ENCODE assay signal across 10 cellular contexts in the genomic region with DNA sequence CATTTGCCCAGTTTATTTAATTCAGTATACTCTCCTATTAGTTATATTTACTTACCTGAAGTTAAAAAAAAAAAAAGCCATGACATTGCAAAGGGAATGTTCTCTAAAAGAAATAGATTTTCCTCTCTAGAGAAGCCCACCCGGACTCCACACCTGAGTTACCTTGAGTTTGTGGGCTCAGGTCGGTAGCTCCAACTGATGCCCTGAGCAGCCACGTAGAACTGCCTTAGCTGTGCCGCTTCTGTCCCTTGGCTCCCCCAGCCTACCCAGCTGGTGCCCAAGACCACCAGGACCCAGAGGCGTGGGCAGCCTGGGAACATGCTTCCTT. TPM values are rescaled to one million over a fixed set of nuclear protein-coding genes. Genes with fewer than 3 reads are reported as not detected.
A peak's percentile ranks its signal among the peaks of the same experiment; 100 is the strongest.
DNase-seq lines count a peak whose midpoint lies in the region; ATAC-seq and TF ChIP-seq lines count a peak whose summit lies in the region.
"Had no signal": no experiment of that assay in that cellular context is flagged by ENCODE, and none has a peak within 500 bp of the region (broad histone marks: within the 10 kb centered on the region; RNA-seq: fewer than 3 reads in every experiment).

No MANE protein-coding gene starts in this region.

- in situ Hi-C loops in gastrocnemius medialis (cut with MboI; ENCODE audit: low sequenced_read_pairs in 4 of 4), result no loop called here

- H2AFZ ChIP-seq in SK-N-SH (ENCODE audit: low read depth), result no peak overlapping the region

- WGBS in SK-N-SH (ENCODE audit: low lambda C conversion rate), result 8% methylated on average over 4 of the region's 5 CpGs

- H3K36me3 ChIP-seq in SK-N-SH (replicated peaks in 1 of 2; ENCODE audit: control insufficient read depth in 1 of 2, insufficient read depth in 2 of 2, low read length in 1 of 2), result no peaks in the 10 kb centered on the region
- H3K36me3 ChIP-seq in gastrocnemius medialis, result no peaks in the 10 kb centered on the region

- DNase-seq in SK-N-SH (no peak), coronary artery (ENCODE audit: low spot score) (no peak), gastrocnemius medialis (no peak), retina (no peak), DMS153 treated with DMSO at 0.1 percent for 48 hours (lab: John Stamatoyannopoulos, UW; ENCODE audit: unreplicated experiment) (no peak)
- DNase-seq: NCI-H1048 had no signal

- CTCF ChIA-PET in SK-N-SH (lab: Yijun Ruan, JAX), result interaction anchor here (0.6 to 2.0 kb wide), 16 partner anchors 9 to 224 kb away, joined by 3 to 11 read pairs (median 4); no protein-coding TSS in a partner anchor

- H3K4me3 ChIP-seq in SK-N-SH (ENCODE audit: low read depth in 2 of 2, low read length in 1 of 2) (peak overlapping the region; percentile 30 to 52), coronary artery (peak overlapping the region; percentile 60), gastrocnemius medialis (peak overlapping the region in 3 of 4 donors; percentile 3 to 32 (median 10))

- H3K79me2 ChIP-seq in SK-N-SH (ENCODE audit: insufficient read depth), result no peaks in the 10 kb centered on the region

- TF ChIP-seq RAD21 in SK-N-SH (IDR thresholded peaks at IDR 0.05; ENCODE audit: low read length), result no peak

- POLR2A ChIA-PET in SK-N-SH (lab: Yijun Ruan, JAX), result no interaction called here

- no peak for TF ChIP-seq POLR2A in gastrocnemius medialis (IDR thresholded peaks at IDR 0.05)

- H3K4me2 ChIP-seq in SK-N-SH, result peak overlapping the region; percentile 75

- H3K27ac ChIP-seq in SK-N-SH (ENCODE audit: low read depth in 2 of 2, low read length in 1 of 2), result no peak overlapping the region
- no peak overlapping the region for H3K27ac ChIP-seq in coronary artery
- no peak overlapping the region for H3K27ac ChIP-seq in gastrocnemius medialis
- H3K27ac ChIP-seq: 22Rv1 had no signal

- peaks cover 0 to 8% of the 10 kb centered on the region in 2 experiments; a peak in 1 of 4 replicates for H3K4me1 ChIP-seq in SK-N-SH (ENCODE audit: control insufficient read depth in 1 of 2, insufficient read depth in 2 of 2, low read depth in 1 of 2, low read length in 1 of 2)
- no peaks in the 10 kb centered on the region for H3K4me1 ChIP-seq in gastrocnemius medialis

- H3K27me3 ChIP-seq in SK-N-SH (ENCODE audit: insufficient read depth), result peaks cover 24% of the 10 kb centered on the region; the same call in 1 of the 2 replicates
- H3K27me3 ChIP-seq in gastrocnemius medialis, result no peaks in the 10 kb centered on the region

- H4K20me1 ChIP-seq in SK-N-SH (ENCODE audit: insufficient read depth), result no peaks in the 10 kb centered on the region

- intact Hi-C loops in gastrocnemius medialis (cut with DNase I; ENCODE audit: low total_unique reads), result no loop called here

- H3K9me3 ChIP-seq in SK-N-SH (no peaks in the 10 kb centered on the region), gastrocnemius medialis (no peaks in the 10 kb centered on the region)

- ATAC-seq in SK-N-SH treated with all-trans-retinoic acid at 6 μM for 48 hours (no peak; the same call in 1 of the 3 replicates), HG03520 (IDR thresholded peaks at IDR 0.05; ENCODE audit: unreplicated experiment) (peak; percentile 27), gastrocnemius medialis (no peak), HG03280 (IDR thresholded peaks at IDR 0.05; ENCODE audit: unreplicated experiment) (no peak)

- no peaks in the 10 kb centered on the region for H3F3A ChIP-seq in SK-N-SH (replicated peaks; ENCODE audit: insufficient read depth)

- TF ChIP-seq EP300 in SK-N-SH (IDR thresholded peaks at IDR 0.05; ENCODE audit: borderline replicate concordance in 1 of 2, low read depth in 1 of 2, low read length in 1 of 2), result no peak

- no peaks in the 10 kb centered on the region for H3K9me2 ChIP-seq in SK-N-SH

- H3K9ac ChIP-seq in SK-N-SH, result no peak overlapping the region

- TF ChIP-seq CTCF in SK-N-SH (IDR thresholded peaks at IDR 0.05) (no peak), coronary artery (IDR thresholded peaks at IDR 0.05) (no peak), gastrocnemius medialis (IDR thresholded peaks at IDR 0.05 in 4 of 5, conservative IDR thresholded peaks at IDR 0.05 in 1 of 5) (no peak)

TF ChIP-seq in SK-N-SH, 30 proteins besides CTCF, POLR2A, EP300 and RAD21:
- TF ChIP-seq NFIC (IDR thresholded peaks at IDR 0.05; ENCODE audit: borderline replicate concordance) (no peak), CHD2 (IDR thresholded peaks at IDR 0.05; ENCODE audit: low read length, partially characterized antibody) (no peak)

TF ChIP-seq in SK-N-SH treated with all-trans-retinoic acid at 6 μM for 48 hours, 23 proteins besides CTCF, POLR2A, EP300 and RAD21:
- TF ChIP-seq, protein P1, sequence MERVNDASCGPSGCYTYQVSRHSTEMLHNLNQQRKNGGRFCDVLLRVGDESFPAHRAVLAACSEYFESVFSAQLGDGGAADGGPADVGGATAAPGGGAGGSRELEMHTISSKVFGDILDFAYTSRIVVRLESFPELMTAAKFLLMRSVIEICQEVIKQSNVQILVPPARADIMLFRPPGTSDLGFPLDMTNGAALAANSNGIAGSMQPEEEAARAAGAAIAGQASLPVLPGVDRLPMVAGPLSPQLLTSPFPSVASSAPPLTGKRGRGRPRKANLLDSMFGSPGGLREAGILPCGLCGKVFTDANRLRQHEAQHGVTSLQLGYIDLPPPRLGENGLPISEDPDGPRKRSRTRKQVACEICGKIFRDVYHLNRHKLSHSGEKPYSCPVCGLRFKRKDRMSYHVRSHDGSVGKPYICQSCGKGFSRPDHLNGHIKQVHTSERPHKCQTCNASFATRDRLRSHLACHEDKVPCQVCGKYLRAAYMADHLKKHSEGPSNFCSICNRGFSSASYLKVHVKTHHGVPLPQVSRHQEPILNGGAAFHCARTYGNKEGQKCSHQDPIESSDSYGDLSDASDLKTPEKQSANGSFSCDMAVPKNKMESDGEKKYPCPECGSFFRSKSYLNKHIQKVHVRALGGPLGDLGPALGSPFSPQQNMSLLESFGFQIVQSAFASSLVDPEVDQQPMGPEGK (CRISPR knock-in tag; IDR thresholded peaks at IDR 0.05; ENCODE audit: borderline replicate concordance), result no peak
- TF ChIP-seq CSDC2 (CRISPR knock-in tag; IDR thresholded peaks at IDR 0.05), result no peak
- TF ChIP-seq, protein P2, sequence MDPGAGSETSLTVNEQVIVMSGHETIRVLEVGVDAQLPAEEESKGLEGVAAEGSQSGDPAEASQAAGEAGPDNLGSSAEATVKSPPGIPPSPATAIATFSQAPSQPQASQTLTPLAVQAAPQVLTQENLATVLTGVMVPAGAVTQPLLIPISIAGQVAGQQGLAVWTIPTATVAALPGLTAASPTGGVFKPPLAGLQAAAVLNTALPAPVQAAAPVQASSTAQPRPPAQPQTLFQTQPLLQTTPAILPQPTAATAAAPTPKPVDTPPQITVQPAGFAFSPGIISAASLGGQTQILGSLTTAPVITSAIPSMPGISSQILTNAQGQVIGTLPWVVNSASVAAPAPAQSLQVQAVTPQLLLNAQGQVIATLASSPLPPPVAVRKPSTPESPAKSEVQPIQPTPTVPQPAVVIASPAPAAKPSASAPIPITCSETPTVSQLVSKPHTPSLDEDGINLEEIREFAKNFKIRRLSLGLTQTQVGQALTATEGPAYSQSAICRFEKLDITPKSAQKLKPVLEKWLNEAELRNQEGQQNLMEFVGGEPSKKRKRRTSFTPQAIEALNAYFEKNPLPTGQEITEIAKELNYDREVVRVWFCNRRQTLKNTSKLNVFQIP (CRISPR knock-in tag; IDR thresholded peaks at IDR 0.05; ENCODE audit: borderline replicate concordance, low read depth), result no peak
- TF ChIP-seq OSR1 (CRISPR knock-in tag; IDR thresholded peaks at IDR 0.05), result no peak
- TF ChIP-seq RARB (CRISPR knock-in tag; IDR thresholded peaks at IDR 0.05), result no peak
- TF ChIP-seq ZFP30 (CRISPR knock-in tag; IDR thresholded peaks at IDR 0.05), result no peak
- TF ChIP-seq ZNF70 (CRISPR knock-in tag; IDR thresholded peaks at IDR 0.05), result no peak
- no peak for TF ChIP-seq SNAI2 (CRISPR knock-in tag; IDR thresholded peaks at IDR 0.05)
- TF ChIP-seq, protein P3, sequence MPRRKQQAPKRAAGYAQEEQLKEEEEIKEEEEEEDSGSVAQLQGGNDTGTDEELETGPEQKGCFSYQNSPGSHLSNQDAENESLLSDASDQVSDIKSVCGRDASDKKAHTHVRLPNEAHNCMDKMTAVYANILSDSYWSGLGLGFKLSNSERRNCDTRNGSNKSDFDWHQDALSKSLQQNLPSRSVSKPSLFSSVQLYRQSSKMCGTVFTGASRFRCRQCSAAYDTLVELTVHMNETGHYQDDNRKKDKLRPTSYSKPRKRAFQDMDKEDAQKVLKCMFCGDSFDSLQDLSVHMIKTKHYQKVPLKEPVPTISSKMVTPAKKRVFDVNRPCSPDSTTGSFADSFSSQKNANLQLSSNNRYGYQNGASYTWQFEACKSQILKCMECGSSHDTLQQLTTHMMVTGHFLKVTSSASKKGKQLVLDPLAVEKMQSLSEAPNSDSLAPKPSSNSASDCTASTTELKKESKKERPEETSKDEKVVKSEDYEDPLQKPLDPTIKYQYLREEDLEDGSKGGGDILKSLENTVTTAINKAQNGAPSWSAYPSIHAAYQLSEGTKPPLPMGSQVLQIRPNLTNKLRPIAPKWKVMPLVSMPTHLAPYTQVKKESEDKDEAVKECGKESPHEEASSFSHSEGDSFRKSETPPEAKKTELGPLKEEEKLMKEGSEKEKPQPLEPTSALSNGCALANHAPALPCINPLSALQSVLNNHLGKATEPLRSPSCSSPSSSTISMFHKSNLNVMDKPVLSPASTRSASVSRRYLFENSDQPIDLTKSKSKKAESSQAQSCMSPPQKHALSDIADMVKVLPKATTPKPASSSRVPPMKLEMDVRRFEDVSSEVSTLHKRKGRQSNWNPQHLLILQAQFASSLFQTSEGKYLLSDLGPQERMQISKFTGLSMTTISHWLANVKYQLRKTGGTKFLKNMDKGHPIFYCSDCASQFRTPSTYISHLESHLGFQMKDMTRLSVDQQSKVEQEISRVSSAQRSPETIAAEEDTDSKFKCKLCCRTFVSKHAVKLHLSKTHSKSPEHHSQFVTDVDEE (CRISPR knock-in tag; IDR thresholded peaks at IDR 0.05), result no peak
- no peak for TF ChIP-seq ZC3H10 (CRISPR knock-in tag; IDR thresholded peaks at IDR 0.05)

RNA-seq across cellular contexts. Expression of a gene that starts 0.2 kb away (rescaled TPM):
- under 0.01 TPM in 1 of 2 replicates, not detected in the other for polyA plus RNA-seq in SK-N-SH (2012; rRNA removed)
- 0.01 TPM in 2 replicates for polyA plus RNA-seq in SK-N-SH (2012; cell fraction: cytosol; rRNA removed)
- polyA plus RNA-seq in SK-N-SH (2012; cell fraction: nucleus; rRNA removed), result 0.01 and 0.02 TPM in 2 replicates
- under 1 TPM; 0.07 to 0.68 (median 0.22) TPM for total RNA-seq in gastrocnemius medialis

RNA-seq across cellular contexts. Expression of a gene that starts 43.9 kb away (rescaled TPM):
- not detected in 2 replicates for polyA plus RNA-seq in SK-N-SH (2012; rRNA removed)
- polyA plus RNA-seq in SK-N-SH (2012; cell fraction: cytosol; rRNA removed), result not detected in 2 replicates
- not detected in 2 replicates for polyA plus RNA-seq in SK-N-SH (2012; cell fraction: nucleus; rRNA removed)
- total RNA-seq in gastrocnemius medialis, result 1 to 10 TPM in 2 of 4 donors, under 1 TPM in 2; 0.85 to 2.5 (median 1.2) TPM

Comparison
In these comparisons a context has a peak if more than half of its experiments do, and no peak if none do; other contexts are left out.
1. H3K4me3 ChIP-seq: peak in every context shown above with its lines; median percentile 60 in coronary artery; 41 in SK-N-SH; 10 in gastrocnemius medialis.